In the genomic region with DNA sequence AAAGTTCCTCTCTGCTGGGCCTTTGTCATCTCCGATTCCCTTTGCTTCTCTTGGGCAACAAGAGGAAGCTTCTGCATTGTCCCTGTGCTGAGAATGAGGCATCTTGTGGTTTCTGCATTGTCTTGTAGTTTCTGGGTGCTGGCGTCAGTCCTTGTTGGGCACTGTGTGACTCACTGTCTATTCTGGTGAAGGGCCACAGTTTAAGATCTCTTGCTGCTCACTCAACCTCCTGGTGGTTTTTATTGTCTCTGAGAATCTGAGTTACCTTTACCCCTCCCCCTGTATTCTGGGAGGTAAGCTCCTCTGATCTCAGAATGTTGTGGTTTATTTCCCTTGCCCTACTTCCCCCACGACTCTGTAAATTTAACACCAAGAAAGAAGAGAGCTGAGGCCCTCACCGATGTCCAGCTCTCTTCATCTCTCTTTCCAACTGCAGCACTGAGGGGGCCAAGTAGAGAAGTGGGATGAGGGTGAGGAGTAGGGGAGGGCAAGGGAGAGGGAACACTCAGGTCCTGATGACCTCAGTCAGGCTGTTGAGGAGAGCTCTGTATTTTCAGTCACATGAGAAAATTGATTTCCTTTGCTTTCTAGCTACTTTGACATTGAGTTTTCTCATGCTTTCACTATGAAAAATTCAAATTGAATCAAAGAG, we compare ENCODE assay signal across 10 cellular contexts.
A peak's percentile ranks its signal among the peaks of the same experiment; 100 is the strongest.
DNase-seq lines count a peak whose midpoint lies in the region; ATAC-seq and TF ChIP-seq lines count a peak whose summit lies in the region.
"Had no signal": no experiment of that assay in that cellular context is flagged by ENCODE, and none has a peak within 500 bp of the region (broad histone marks: within the 10 kb centered on the region; RNA-seq: fewer than 3 reads in every experiment).

No MANE protein-coding gene starts in this region.

- no peaks in the 10 kb centered on the region for H3K4me1 Mint-ChIP-seq in activated naive CD8-positive, alpha-beta T cell treated with anti-CD3 and anti-CD28 coated beads, Interleukin-2, amount 50 U/mL, for 24 hours
- H3K4me1 Mint-ChIP-seq in CD4-positive, alpha-beta T cell (ENCODE audit: low read depth) = no peaks in the 10 kb centered on the region
- H3K4me1 Mint-ChIP-seq: activated CD4-positive, alpha-beta T cell treated with anti-CD3 and anti-CD28 coated beads, Interleukin-2, amount 10 ng/mL, durations not matched to agents 24 days and 14 days had no signal

- peak; percentile 15 for DNase-seq in RKO (ENCODE audit: low spot score)
- peak; percentile 8 for DNase-seq in fibroblast of villous mesenchyme (ENCODE audit: low read depth)
- DNase-seq in activated naive CD8-positive, alpha-beta T cell treated with anti-CD3 and anti-CD28 coated beads, Interleukin-2, amount 50 U/mL, for 24 hours = no peak
- DNase-seq in CD4-positive, alpha-beta T cell = no peak
- DNase-seq in activated naive CD4-positive, alpha-beta T cell treated with anti-CD3 and anti-CD28 coated beads, Interleukin-2, amount 50 U/mL, for 72 hours (ENCODE audit: low spot score in 2 of 2) = no peak
- DNase-seq: activated CD4-positive, alpha-beta T cell treated with anti-CD3 and anti-CD28 coated beads, Interleukin-2, amount 10 ng/mL, durations not matched to agents 24 days and 14 days had no signal

- H3K4me3 ChIP-seq in BLaER1 = no peak overlapping the region
- no peak overlapping the region for H3K4me3 ChIP-seq in fibroblast of villous mesenchyme (ENCODE audit: low read depth, low read length)
- H3K4me3 ChIP-seq: hepatocyte had no signal

- no peak overlapping the region for H3K27ac Mint-ChIP-seq in activated naive CD8-positive, alpha-beta T cell treated with anti-CD3 and anti-CD28 coated beads, Interleukin-2, amount 50 U/mL, for 24 hours
- no peak overlapping the region for H3K27ac Mint-ChIP-seq in CD4-positive, alpha-beta T cell
- H3K27ac Mint-ChIP-seq in activated naive CD4-positive, alpha-beta T cell treated with anti-CD3 and anti-CD28 coated beads, Interleukin-2, amount 50 U/mL, for 72 hours = no peak overlapping the region
- H3K27ac Mint-ChIP-seq: activated CD4-positive, alpha-beta T cell treated with anti-CD3 and anti-CD28 coated beads, Interleukin-2, amount 10 ng/mL, durations not matched to agents 24 days and 14 days had no signal

- no peaks in the 10 kb centered on the region for H3K9me3 Mint-ChIP-seq in activated naive CD8-positive, alpha-beta T cell treated with anti-CD3 and anti-CD28 coated beads, Interleukin-2, amount 50 U/mL, for 24 hours
- peaks cover 6% of the 10 kb centered on the region for H3K9me3 Mint-ChIP-seq in CD4-positive, alpha-beta T cell
- H3K9me3 Mint-ChIP-seq in activated naive CD4-positive, alpha-beta T cell treated with anti-CD3 and anti-CD28 coated beads, Interleukin-2, amount 50 U/mL, for 72 hours = no peaks in the 10 kb centered on the region
- H3K9me3 Mint-ChIP-seq: activated CD4-positive, alpha-beta T cell treated with anti-CD3 and anti-CD28 coated beads, Interleukin-2, amount 10 ng/mL, durations not matched to agents 24 days and 14 days had no signal

- no peak overlapping the region for H3K9ac ChIP-seq in BLaER1

- peaks cover 6% of the 10 kb centered on the region; the same call in 1 of the 2 replicates for H3K4me1 ChIP-seq in BLaER1

- TF ChIP-seq CTCF in fibroblast of villous mesenchyme (IDR thresholded peaks at IDR 0.05; ENCODE audit: insufficient read depth, low read depth, low read length) = no peak
- no peak for TF ChIP-seq CTCF in CD4-positive, alpha-beta T cell (IDR thresholded peaks at IDR 0.05)

- no peaks in the 10 kb centered on the region for H3K27me3 Mint-ChIP-seq in activated naive CD8-positive, alpha-beta T cell treated with anti-CD3 and anti-CD28 coated beads, Interleukin-2, amount 50 U/mL, for 24 hours
- no peaks in the 10 kb centered on the region for H3K27me3 Mint-ChIP-seq in CD4-positive, alpha-beta T cell
- H3K27me3 Mint-ChIP-seq: activated CD4-positive, alpha-beta T cell treated with anti-CD3 and anti-CD28 coated beads, Interleukin-2, amount 10 ng/mL, durations not matched to agents 24 days and 14 days had no signal

- H3K9me3 ChIP-seq in BLaER1 = no peaks in the 10 kb centered on the region
- no peaks in the 10 kb centered on the region for H3K9me3 ChIP-seq in CD4-positive, alpha-beta T cell (ENCODE audit: control insufficient read depth, low read length)

- H3K27me3 ChIP-seq in BLaER1 = no peaks in the 10 kb centered on the region
- no peaks in the 10 kb centered on the region for H3K27me3 ChIP-seq in CD4-positive, alpha-beta T cell (ENCODE audit: control insufficient read depth, insufficient read depth, low read length)
- H3K27me3 ChIP-seq: hepatocyte had no signal

- H3K4me3 Mint-ChIP-seq in activated naive CD8-positive, alpha-beta T cell treated with anti-CD3 and anti-CD28 coated beads, Interleukin-2, amount 50 U/mL, for 24 hours = no peak overlapping the region
- H3K4me3 Mint-ChIP-seq in CD4-positive, alpha-beta T cell = no peak overlapping the region
- H3K4me3 Mint-ChIP-seq: activated CD4-positive, alpha-beta T cell treated with anti-CD3 and anti-CD28 coated beads, Interleukin-2, amount 10 ng/mL, durations not matched to agents 24 days and 14 days had no signal

- no peak overlapping the region for H3K27ac ChIP-seq in BLaER1
- no peak overlapping the region for H3K27ac ChIP-seq in CD4-positive, alpha-beta T cell (ENCODE audit: low read depth, low read length)
- H3K27ac ChIP-seq: hepatocyte had no signal

- ATAC-seq in HG03196 (IDR thresholded peaks at IDR 0.05; ENCODE audit: unreplicated experiment) = peak; percentile 91
- ATAC-seq in GM19035 (IDR thresholded peaks at IDR 0.05; ENCODE audit: unreplicated experiment) = no peak
- no peak for ATAC-seq in activated naive CD8-positive, alpha-beta T cell treated with anti-CD3 and anti-CD28 coated beads, Interleukin-2, amount 50 U/mL, for 24 hours
- ATAC-seq in CD4-positive, alpha-beta T cell (ENCODE audit: poor library complexity) = no peak
- no peak for ATAC-seq in activated naive CD4-positive, alpha-beta T cell treated with anti-CD3 and anti-CD28 coated beads, Interleukin-2, amount 50 U/mL, for 72 hours

- H4K20me1 ChIP-seq in BLaER1 = no peaks in the 10 kb centered on the region

- H3K36me3 Mint-ChIP-seq in activated naive CD8-positive, alpha-beta T cell treated with anti-CD3 and anti-CD28 coated beads, Interleukin-2, amount 50 U/mL, for 24 hours (ENCODE audit: low read depth) = no peaks in the 10 kb centered on the region
- no peaks in the 10 kb centered on the region for H3K36me3 Mint-ChIP-seq in CD4-positive, alpha-beta T cell (ENCODE audit: low read depth)
- H3K36me3 Mint-ChIP-seq in activated naive CD4-positive, alpha-beta T cell treated with anti-CD3 and anti-CD28 coated beads, Interleukin-2, amount 50 U/mL, for 72 hours = no peaks in the 10 kb centered on the region

- POLR2A ChIA-PET in CD4-positive, alpha-beta T cell (lab: Charles Lee) = no interaction called here

- H3K36me3 ChIP-seq in BLaER1 = no peaks in the 10 kb centered on the region

- peak overlapping the region; percentile 27; the same call in 1 of the 2 replicates for H3K4me2 ChIP-seq in BLaER1
- H3K4me2 ChIP-seq: hepatocyte had no signal

- intact Hi-C loops in CD4-positive, alpha-beta T cell (cut with DNase I, micrococcal nuclease) = no loop called here

- CTCF ChIA-PET in CD4-positive, alpha-beta T cell (lab: Charles Lee) = no interaction called here

Comparison
In these comparisons a context has a peak if more than half of its experiments do, and no peak if none do; other contexts are left out.
1. DNase-seq: peak in RKO (single experiment) and fibroblast of villous mesenchyme (single experiment); none in activated naive CD8-positive, alpha-beta T cell treated with anti-CD3 and anti-CD28 coated beads, Interleukin-2, amount 50 U/mL, for 24 hours (single experiment), CD4-positive, alpha-beta T cell (0 of 10) and activated naive CD4-positive, alpha-beta T cell treated with anti-CD3 and anti-CD28 coated beads, Interleukin-2, amount 50 U/mL, for 72 hours (0 of 2).